Comparison of ENCODE assay signal across 18 cellular contexts in the genomic region with DNA sequence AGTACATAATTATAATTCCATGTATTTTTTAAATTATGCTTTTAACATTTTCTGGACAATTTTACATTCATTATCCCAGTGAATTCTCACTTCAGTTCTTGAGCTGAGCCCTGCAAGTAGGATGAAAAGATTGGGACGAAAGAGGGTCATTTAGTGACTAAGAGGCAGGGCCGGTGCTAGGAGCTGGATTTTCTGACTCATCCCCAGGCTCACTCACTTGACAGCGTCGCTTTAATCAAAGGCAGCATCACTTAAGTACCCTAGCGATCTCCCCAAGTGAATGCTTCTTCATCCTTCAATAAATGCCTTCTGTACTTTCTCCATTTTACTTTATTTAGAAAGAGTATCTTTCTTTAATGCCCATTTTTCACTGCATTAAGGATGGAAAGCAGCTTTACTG.
A peak's percentile ranks its signal among the peaks of the same experiment; 100 is the strongest.
DNase-seq lines count a peak whose midpoint lies in the region; ATAC-seq and TF ChIP-seq lines count a peak whose summit lies in the region.
"Had no signal": no experiment of that assay in that cellular context is flagged by ENCODE, and none has a peak within 500 bp of the region (broad histone marks: within the 10 kb centered on the region; RNA-seq: fewer than 3 reads in every experiment).

No MANE protein-coding gene starts in this region.

- H3K23ac ChIP-seq in mesenchymal stem cell (ENCODE audit: low read length in 2 of 2), result no peak overlapping the region

- in situ Hi-C loops in astrocyte of the spinal cord (cut with HindIII; ENCODE audit: low sequenced_read_pairs), result no loop called here

- no peak overlapping the region for H4K8ac ChIP-seq in mesenchymal stem cell (ENCODE audit: low read length)

- no peak overlapping the region for H2BK15ac ChIP-seq in mesenchymal stem cell (ENCODE audit: low read depth, poor library complexity, severe bottlenecking)

- H3K4me1 ChIP-seq in mesenchymal stem cell (ENCODE audit: control insufficient read depth, insufficient read depth, low read depth, low read length), result no peaks in the 10 kb centered on the region
- H3K4me1 ChIP-seq: Caco-2 had no signal

- no peaks in the 10 kb centered on the region for H3K36me3 Mint-ChIP-seq in stimulated activated naive B cell treated with anti-CD40 and anti-IgM and Interleukin-4, amounts not matched to agents 10 μg/mL and 1 μg/mL and 100 μg/mL, for 72 hours
- peaks cover 0 to 5% of the 10 kb centered on the region in 2 donors for H3K36me3 Mint-ChIP-seq in activated naive CD4-positive, alpha-beta T cell treated with anti-CD3 and anti-CD28 coated beads, Interleukin-2, amount 50 U/mL, for 72 hours

- no peaks in the 10 kb centered on the region for H3K9me3 ChIP-seq in mesenchymal stem cell (ENCODE audit: control insufficient read depth, low read length)
- H3K9me3 ChIP-seq: Caco-2 had no signal

- H3K36me3 ChIP-seq in mesenchymal stem cell (ENCODE audit: control insufficient read depth in 1 of 2, insufficient read depth in 2 of 2, low read depth in 1 of 2, low read length in 2 of 2), result no peaks in the 10 kb centered on the region

- TF ChIP-seq CTCF in astrocyte of the spinal cord (IDR thresholded peaks at IDR 0.05; ENCODE audit: low read depth, low read length), result no peak

- WGBS in mesenchymal stem cell, result 4% methylated on average over 4 of the region's 5 CpGs

- DNase-seq in NCI-H2227 (lab: John Stamatoyannopoulos, UW; ENCODE audit: unreplicated experiment) (peak; percentile 2), astrocyte of the spinal cord (ENCODE audit: low read depth, low spot score) (peak; percentile 36), mesenchymal stem cell (peak; percentile 9), stromal cell of bone marrow (ENCODE audit: low read depth) (peak; percentile 33), NCI-H187 (lab: John Stamatoyannopoulos, UW) (no peak)
- DNase-seq in stimulated activated naive B cell treated with anti-CD40 and anti-IgM and Interleukin-4, amounts not matched to agents 10 μg/mL and 1 μg/mL and 100 μg/mL, for 72 hours, result no peak
- no peak for DNase-seq in activated naive CD4-positive, alpha-beta T cell treated with anti-CD3 and anti-CD28 coated beads, Interleukin-2, amount 50 U/mL, for 72 hours (ENCODE audit: low spot score in 2 of 2)
- DNase-seq: Caco-2, GDM1, HFFc6, IMR-90, MM.1S, NCI-H1092, NCI-H146, NCI-H345, NCI-H524 treated with DMSO at 0.1 percent for 48 hours, PC-9 had no signal

- no peak overlapping the region for H2AK5ac ChIP-seq in mesenchymal stem cell (ENCODE audit: low read length, severe bottlenecking)

- no peak for ATAC-seq in stimulated activated naive B cell treated with anti-CD40 and anti-IgM and Interleukin-4, amounts not matched to agents 10 μg/mL and 1 μg/mL and 100 μg/mL, for 72 hours (replicated peaks)
- ATAC-seq in activated naive CD4-positive, alpha-beta T cell treated with anti-CD3 and anti-CD28 coated beads, Interleukin-2, amount 50 U/mL, for 72 hours, result no peak

- no peak overlapping the region for H3K14ac ChIP-seq in mesenchymal stem cell (ENCODE audit: low read length in 2 of 2)

- no peak overlapping the region for H3K4me2 ChIP-seq in mesenchymal stem cell (ENCODE audit: low read length, poor library complexity, severe bottlenecking)
- H3K4me2 ChIP-seq: PC-9 had no signal

- no peak overlapping the region for H2AFZ ChIP-seq in mesenchymal stem cell (ENCODE audit: low read depth, low read length)
- H2AFZ ChIP-seq: PC-9 had no signal

- no peak overlapping the region for H3K18ac ChIP-seq in mesenchymal stem cell (ENCODE audit: low read depth in 1 of 2, low read length in 2 of 2)

- H3K27me3 Mint-ChIP-seq in stimulated activated naive B cell treated with anti-CD40 and anti-IgM and Interleukin-4, amounts not matched to agents 10 μg/mL and 1 μg/mL and 100 μg/mL, for 72 hours, result no peaks in the 10 kb centered on the region

- H2BK12ac ChIP-seq in mesenchymal stem cell (ENCODE audit: low read length in 2 of 2), result no peak overlapping the region

- H2BK120ac ChIP-seq in mesenchymal stem cell (ENCODE audit: low read depth, low read length), result no peak overlapping the region

- no peak overlapping the region for H3K4ac ChIP-seq in mesenchymal stem cell (ENCODE audit: low read depth in 1 of 2, low read length in 2 of 2)

- no peaks in the 10 kb centered on the region for H3K4me1 Mint-ChIP-seq in stimulated activated naive B cell treated with anti-CD40 and anti-IgM and Interleukin-4, amounts not matched to agents 10 μg/mL and 1 μg/mL and 100 μg/mL, for 72 hours

- no peak overlapping the region for H3K4me3 Mint-ChIP-seq in stimulated activated naive B cell treated with anti-CD40 and anti-IgM and Interleukin-4, amounts not matched to agents 10 μg/mL and 1 μg/mL and 100 μg/mL, for 72 hours
- H3K4me3 Mint-ChIP-seq: HFFc6 had no signal

- H3K27me3 ChIP-seq in mesenchymal stem cell (ENCODE audit: control insufficient read depth in 1 of 2, insufficient read depth in 1 of 2, low read length in 2 of 2), result no peaks in the 10 kb centered on the region

- no peak overlapping the region for H4K91ac ChIP-seq in mesenchymal stem cell (ENCODE audit: low read length)

- H3K9me3 Mint-ChIP-seq in stimulated activated naive B cell treated with anti-CD40 and anti-IgM and Interleukin-4, amounts not matched to agents 10 μg/mL and 1 μg/mL and 100 μg/mL, for 72 hours, result peaks cover 4 to 5% of the 10 kb centered on the region in 2 donors
- peaks cover 6 to 11% of the 10 kb centered on the region in 2 donors for H3K9me3 Mint-ChIP-seq in activated naive CD4-positive, alpha-beta T cell treated with anti-CD3 and anti-CD28 coated beads, Interleukin-2, amount 50 U/mL, for 72 hours

- H3K27ac Mint-ChIP-seq in stimulated activated naive B cell treated with anti-CD40 and anti-IgM and Interleukin-4, amounts not matched to agents 10 μg/mL and 1 μg/mL and 100 μg/mL, for 72 hours, result no peak overlapping the region
- H3K27ac Mint-ChIP-seq in activated naive CD4-positive, alpha-beta T cell treated with anti-CD3 and anti-CD28 coated beads, Interleukin-2, amount 50 U/mL, for 72 hours, result no peak overlapping the region
- H3K27ac Mint-ChIP-seq: HFFc6 had no signal

- H3K4me3 ChIP-seq in astrocyte of the spinal cord (ENCODE audit: low read depth, low read length) (no peak overlapping the region), mesenchymal stem cell (ENCODE audit: insufficient read depth in 1 of 2, low read depth in 1 of 2, low read length in 2 of 2) (no peak overlapping the region)
- H3K4me3 ChIP-seq: PC-9 had no signal

- no peaks in the 10 kb centered on the region for H3K79me1 ChIP-seq in mesenchymal stem cell (replicated peaks; ENCODE audit: low read length, poor library complexity, severe bottlenecking)

- no peak overlapping the region for H3K27ac ChIP-seq in mesenchymal stem cell (ENCODE audit: low read length, poor library complexity, severe bottlenecking)
- H3K27ac ChIP-seq: HL-60, PC-9 had no signal

- H2BK5ac ChIP-seq in mesenchymal stem cell (ENCODE audit: low read depth, low read length, poor library complexity, severe bottlenecking), result no peak overlapping the region

- no peak overlapping the region for H3K9ac ChIP-seq in mesenchymal stem cell (ENCODE audit: low read length)

Comparison
In these comparisons a context has a peak if more than half of its experiments do, and no peak if none do; other contexts are left out.
1. DNase-seq: peak in NCI-H2227 (single experiment), astrocyte of the spinal cord (single experiment), mesenchymal stem cell (single experiment) and stromal cell of bone marrow (single experiment); none in stimulated activated naive B cell treated with anti-CD40 and anti-IgM and Interleukin-4, amounts not matched to agents 10 μg/mL and 1 μg/mL and 100 μg/mL, for 72 hours (single experiment), NCI-H187 (0 of 2) and activated naive CD4-positive, alpha-beta T cell treated with anti-CD3 and anti-CD28 coated beads, Interleukin-2, amount 50 U/mL, for 72 hours (0 of 2).